ENCODE assay signal across 17 cellular contexts in genomic region chr1:212106286-212106792, GRCh38.
"Had no signal": no experiment of that assay in that cellular context is flagged by ENCODE, and none has a peak within 500 bp of the region (broad histone marks: within the 10 kb centered on the region; RNA-seq: fewer than 3 reads in every experiment).

No MANE protein-coding gene starts in this region.

- H3K27ac Mint-ChIP-seq: activated CD8-positive, alpha-beta T cell treated with anti-CD3 and anti-CD28 coated beads for 36 hours; activated naive CD4-positive, alpha-beta T cell treated with anti-CD3 and anti-CD28 coated beads, Interleukin-2, amount 50 U/mL, for 72 hours; natural killer cell treated with Interleukin-12 subunit alpha and Interleukin-12 subunit beta and Interleukin-15 and Interleukin-18, amount 100 ng/mL, for 72 hours; stimulated activated effector memory CD8-positive, alpha-beta T cell treated with anti-CD3 and anti-CD28 coated beads, Interleukin-12 subunit alpha, Interleukin-12 subunit beta, amount 100 ng/mL, for 72 hours had no signal

- H3K9me3 ChIP-seq: colonic mucosa, esophagus squamous epithelium, gastroesophageal sphincter, heart right ventricle had no signal

- H3K4me3 Mint-ChIP-seq: activated CD8-positive, alpha-beta T cell treated with anti-CD3 and anti-CD28 coated beads for 36 hours; activated T-cell treated with anti-CD3 and anti-CD28 coated beads, Interleukin-2, amount 50 U/mL, for 4 hours; natural killer cell treated with Interleukin-12 subunit alpha and Interleukin-12 subunit beta and Interleukin-15 and Interleukin-18, amount 100 ng/mL, for 72 hours; stimulated activated effector memory CD8-positive, alpha-beta T cell treated with anti-CD3 and anti-CD28 coated beads, Interleukin-12 subunit alpha, Interleukin-12 subunit beta, amount 100 ng/mL, for 72 hours had no signal

- H3K9me3 Mint-ChIP-seq: activated CD8-positive, alpha-beta T cell treated with anti-CD3 and anti-CD28 coated beads for 36 hours; activated naive CD4-positive, alpha-beta T cell treated with anti-CD3 and anti-CD28 coated beads, Interleukin-2, amount 50 U/mL, for 72 hours; activated T-cell treated with anti-CD3 and anti-CD28 coated beads, Interleukin-2, amount 50 U/mL, for 4 hours; natural killer cell treated with Interleukin-12 subunit alpha and Interleukin-12 subunit beta and Interleukin-15 and Interleukin-18, amount 100 ng/mL, for 72 hours; stimulated activated effector memory CD8-positive, alpha-beta T cell treated with anti-CD3 and anti-CD28 coated beads, Interleukin-12 subunit alpha, Interleukin-12 subunit beta, amount 100 ng/mL, for 72 hours had no signal

- H3K27me3 Mint-ChIP-seq: activated CD8-positive, alpha-beta T cell treated with anti-CD3 and anti-CD28 coated beads for 36 hours; natural killer cell treated with Interleukin-12 subunit alpha and Interleukin-12 subunit beta and Interleukin-15 and Interleukin-18, amount 100 ng/mL, for 72 hours had no signal

- ATAC-seq: activated CD8-positive, alpha-beta T cell treated with anti-CD3 and anti-CD28 coated beads for 36 hours; activated naive CD4-positive, alpha-beta T cell treated with anti-CD3 and anti-CD28 coated beads, Interleukin-2, amount 50 U/mL, for 72 hours; activated T-cell treated with anti-CD3 and anti-CD28 coated beads, Interleukin-2, amount 50 U/mL, for 4 hours; gastroesophageal sphincter; natural killer cell treated with Interleukin-12 subunit alpha and Interleukin-12 subunit beta and Interleukin-15 and Interleukin-18, amount 100 ng/mL, for 72 hours; stimulated activated effector memory CD8-positive, alpha-beta T cell treated with anti-CD3 and anti-CD28 coated beads, Interleukin-12 subunit alpha, Interleukin-12 subunit beta, amount 100 ng/mL, for 72 hours had no signal

- H3K4me1 ChIP-seq: colonic mucosa had no signal

- H3K4me3 ChIP-seq: colonic mucosa, esophagus squamous epithelium, gastroesophageal sphincter, heart right ventricle had no signal

- H3K36me3 ChIP-seq: colonic mucosa, esophagus squamous epithelium, gastroesophageal sphincter, heart right ventricle had no signal

- DNase-seq: activated CD4-positive, alpha-beta T cell treated with anti-CD3 and anti-CD28 coated beads for 48 hours; activated CD8-positive, alpha-beta T cell treated with anti-CD3 and anti-CD28 coated beads for 36 hours; activated gamma-delta T cell; activated T-cell treated with anti-CD3 and anti-CD28 coated beads, Interleukin-2, amount 50 U/mL, for 4 hours; amniotic stem cell; colonic mucosa; esophagus squamous epithelium; heart right ventricle; kidney glomerular epithelial cell; mesendoderm; stimulated activated CD4-positive, alpha-beta T cell treated with anti-CD3 and anti-CD28 coated beads, Interleukin-12 subunit alpha, Interleukin-12 subunit beta, amount 100 ng/mL, for 4 hours; stimulated activated CD4-positive, alpha-beta T cell treated with anti-CD3 and anti-CD28 coated beads, Interleukin-2, amount 100 ng/mL, for 24 hours; T-helper 2 cell had no signal

- H3K4me1 Mint-ChIP-seq: stimulated activated effector memory CD8-positive, alpha-beta T cell treated with anti-CD3 and anti-CD28 coated beads, Interleukin-12 subunit alpha, Interleukin-12 subunit beta, amount 100 ng/mL, for 72 hours had no signal

- H3K27me3 ChIP-seq: colonic mucosa, esophagus squamous epithelium, gastroesophageal sphincter, heart right ventricle had no signal

- H3K27ac ChIP-seq: colonic mucosa, gastroesophageal sphincter had no signal
